ENCODE assay signal across 9 cellular contexts in the genomic region with DNA sequence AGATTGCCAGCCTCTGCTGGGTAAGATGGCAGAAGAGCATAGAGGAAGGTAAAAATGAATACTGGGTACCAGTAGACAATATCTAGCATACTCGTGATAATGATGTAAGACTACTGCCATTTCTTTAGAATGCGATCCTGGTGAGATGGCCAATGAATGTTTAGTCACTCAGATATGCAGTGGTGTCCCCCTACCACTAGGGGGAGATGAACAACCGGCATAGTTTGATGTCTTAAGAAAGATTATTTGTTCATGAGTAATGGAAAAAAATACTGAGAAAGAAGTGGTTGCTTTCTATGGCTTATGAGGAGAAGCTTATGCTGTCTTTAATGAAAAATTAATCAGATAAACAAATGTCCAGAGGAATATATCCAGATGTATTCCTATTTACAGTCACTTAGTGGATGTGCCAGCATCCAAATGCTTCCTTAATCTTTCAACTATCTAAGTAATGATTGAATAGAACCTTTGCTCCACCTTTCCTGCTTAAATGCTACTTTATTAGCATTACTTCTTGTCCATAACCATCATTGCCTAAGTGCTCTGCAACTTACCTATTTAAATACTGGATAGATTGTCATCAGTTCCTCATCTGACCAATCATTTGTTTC.
DNase-seq lines count a peak whose midpoint lies in the region; ATAC-seq and TF ChIP-seq lines count a peak whose summit lies in the region.
"Had no signal": no experiment of that assay in that cellular context is flagged by ENCODE, and none has a peak within 500 bp of the region (broad histone marks: within the 10 kb centered on the region; RNA-seq: fewer than 3 reads in every experiment).

No MANE protein-coding gene starts in this region.

- POLR2A ChIA-PET in PC-3 (lab: Charles Lee; ENCODE audit: unreplicated experiment): no interaction called here

- no peaks in the 10 kb centered on the region for H4K20me1 ChIP-seq in PC-3 (ENCODE audit: low read length)
- H4K20me1 ChIP-seq: BLaER1 had no signal

- no peaks in the 10 kb centered on the region for H3F3A ChIP-seq in PC-3 (ENCODE audit: low read length, unreplicated experiment)

- no peaks in the 10 kb centered on the region for H3K9me2 ChIP-seq in PC-3 (replicated peaks; ENCODE audit: low read length)

- no peak overlapping the region for H3K27ac ChIP-seq in PC-3 (ENCODE audit: low read length)
- H3K27ac ChIP-seq: BLaER1 had no signal

- no peaks in the 10 kb centered on the region for H3K36me3 ChIP-seq in PC-3 (ENCODE audit: low read depth, low read length)
- H3K36me3 ChIP-seq: BLaER1 had no signal

- H2AFZ ChIP-seq in PC-3 (ENCODE audit: low read length): no peak overlapping the region

- H3K4me1 ChIP-seq in PC-3 (ENCODE audit: insufficient read depth, low read length): no peaks in the 10 kb centered on the region
- H3K4me1 ChIP-seq: BLaER1 had no signal

- ATAC-seq in GM21723 (IDR thresholded peaks at IDR 0.05; ENCODE audit: unreplicated experiment) (peak; percentile 91), PC-3 (peak; percentile 78)

- H3K9ac ChIP-seq in PC-3 (ENCODE audit: low read length): no peak overlapping the region
- H3K9ac ChIP-seq: BLaER1 had no signal

- no peak for TF ChIP-seq EP300 in Ishikawa (IDR thresholded peaks at IDR 0.05; ENCODE audit: borderline replicate concordance)

- no peaks in the 10 kb centered on the region for H3K79me2 ChIP-seq in PC-3 (ENCODE audit: low read length)

- H3K9me3 ChIP-seq in PC-3 (ENCODE audit: low read length): no peaks in the 10 kb centered on the region
- H3K9me3 ChIP-seq: BLaER1 had no signal

- no TSS peak for BruUV-seq in PC-3 (replicated peaks; lab: Mats Ljungman, UMichigan)

- H3K4me3 ChIP-seq in PC-3 (ENCODE audit: low read length) (no peak overlapping the region), astrocyte of the cerebellum (ENCODE audit: low read depth, low read length) (no peak overlapping the region)
- H3K4me3 ChIP-seq: BLaER1 had no signal

- peak; percentile 78 for TF ChIP-seq RAD21 in Ishikawa (IDR thresholded peaks at IDR 0.05; ENCODE audit: low read depth)

- DNase-seq in NCI-H2196 (lab: John Stamatoyannopoulos, UW; ENCODE audit: unreplicated experiment) (peak; percentile 20), NCI-H2196 treated with DMSO at 0.1 percent for 48 hours (lab: John Stamatoyannopoulos, UW; ENCODE audit: unreplicated experiment) (no peak), PC-3 (peak; percentile 78), astrocyte of the cerebellum (ENCODE audit: low read depth) (peak; percentile 69), iPS DF 19.7 (ENCODE audit: low read depth, low spot score) (peak; percentile 15)
- peak; percentile 10 to 31 (median 15) for DNase-seq in stimulated activated CD4-positive, alpha-beta T cell treated with anti-CD3 and anti-CD28 coated beads, Interleukin-12 subunit alpha, Interleukin-12 subunit beta, amount 100 ng/mL, for 48 hours (ENCODE audit: low read depth in 2 of 3, low spot score in 1 of 3)

- in situ Hi-C loops in astrocyte of the cerebellum (cut with HindIII; ENCODE audit: low sequenced_read_pairs): loop anchor here (10.0 kb wide), 1 partner anchor 804 kb away; no protein-coding TSS in a partner anchor

- intact Hi-C loops in PC-3 (cut with micrococcal nuclease): loop anchor here (1.0 to 10.0 kb wide), 3 partner anchors 574 to 812 kb away; no protein-coding TSS in a partner anchor

- no peak overlapping the region for H3K4me2 ChIP-seq in PC-3 (ENCODE audit: low read length)
- H3K4me2 ChIP-seq: BLaER1 had no signal

- CTCF ChIA-PET in PC-3 (lab: Charles Lee): no interaction called here

- H3K27me3 ChIP-seq in PC-3 (ENCODE audit: low read length): no peaks in the 10 kb centered on the region
- H3K27me3 ChIP-seq: BLaER1 had no signal

- TF ChIP-seq CTCF in PC-3 (conservative IDR thresholded peaks at IDR 0.05; ENCODE audit: low read depth, low read length) (peak; percentile 94), astrocyte of the cerebellum (IDR thresholded peaks at IDR 0.05; ENCODE audit: low read depth, low read length, missing control alignments) (peak; percentile 94)

TF ChIP-seq in Ishikawa, 13 proteins besides CTCF, POLR2A, EP300 and RAD21:
- TF ChIP-seq TCF12 (IDR thresholded peaks at IDR 0.05; ENCODE audit: low read depth) (no peak), ZBTB7A (IDR thresholded peaks at IDR 0.05; ENCODE audit: low read depth) (no peak), FOXM1 (IDR thresholded peaks at IDR 0.05; ENCODE audit: borderline replicate concordance, low read depth) (no peak), TEAD4 (IDR thresholded peaks at IDR 0.05) (no peak; the same call in 1 of the 2 replicates), NFIC (IDR thresholded peaks at IDR 0.05) (no peak), YY1 (IDR thresholded peaks at IDR 0.05; ENCODE audit: low read depth) (no peak), CEBPB (IDR thresholded peaks at IDR 0.05) (no peak), EGR1 (IDR thresholded peaks at IDR 0.05) (no peak), CREB1 (IDR thresholded peaks at IDR 0.05; ENCODE audit: low read depth) (no peak), TAF1 (IDR thresholded peaks at IDR 0.05; ENCODE audit: low read depth) (no peak)
- TF ChIP-seq, protein P1, sequence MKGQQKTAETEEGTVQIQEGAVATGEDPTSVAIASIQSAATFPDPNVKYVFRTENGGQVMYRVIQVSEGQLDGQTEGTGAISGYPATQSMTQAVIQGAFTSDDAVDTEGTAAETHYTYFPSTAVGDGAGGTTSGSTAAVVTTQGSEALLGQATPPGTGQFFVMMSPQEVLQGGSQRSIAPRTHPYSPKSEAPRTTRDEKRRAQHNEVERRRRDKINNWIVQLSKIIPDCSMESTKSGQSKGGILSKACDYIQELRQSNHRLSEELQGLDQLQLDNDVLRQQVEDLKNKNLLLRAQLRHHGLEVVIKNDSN (IDR thresholded peaks at IDR 0.05): no peak
- TF ChIP-seq, protein P2, sequence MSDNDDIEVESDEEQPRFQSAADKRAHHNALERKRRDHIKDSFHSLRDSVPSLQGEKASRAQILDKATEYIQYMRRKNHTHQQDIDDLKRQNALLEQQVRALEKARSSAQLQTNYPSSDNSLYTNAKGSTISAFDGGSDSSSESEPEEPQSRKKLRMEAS (IDR thresholded peaks at IDR 0.05): no peak
- TF ChIP-seq, protein P3, sequence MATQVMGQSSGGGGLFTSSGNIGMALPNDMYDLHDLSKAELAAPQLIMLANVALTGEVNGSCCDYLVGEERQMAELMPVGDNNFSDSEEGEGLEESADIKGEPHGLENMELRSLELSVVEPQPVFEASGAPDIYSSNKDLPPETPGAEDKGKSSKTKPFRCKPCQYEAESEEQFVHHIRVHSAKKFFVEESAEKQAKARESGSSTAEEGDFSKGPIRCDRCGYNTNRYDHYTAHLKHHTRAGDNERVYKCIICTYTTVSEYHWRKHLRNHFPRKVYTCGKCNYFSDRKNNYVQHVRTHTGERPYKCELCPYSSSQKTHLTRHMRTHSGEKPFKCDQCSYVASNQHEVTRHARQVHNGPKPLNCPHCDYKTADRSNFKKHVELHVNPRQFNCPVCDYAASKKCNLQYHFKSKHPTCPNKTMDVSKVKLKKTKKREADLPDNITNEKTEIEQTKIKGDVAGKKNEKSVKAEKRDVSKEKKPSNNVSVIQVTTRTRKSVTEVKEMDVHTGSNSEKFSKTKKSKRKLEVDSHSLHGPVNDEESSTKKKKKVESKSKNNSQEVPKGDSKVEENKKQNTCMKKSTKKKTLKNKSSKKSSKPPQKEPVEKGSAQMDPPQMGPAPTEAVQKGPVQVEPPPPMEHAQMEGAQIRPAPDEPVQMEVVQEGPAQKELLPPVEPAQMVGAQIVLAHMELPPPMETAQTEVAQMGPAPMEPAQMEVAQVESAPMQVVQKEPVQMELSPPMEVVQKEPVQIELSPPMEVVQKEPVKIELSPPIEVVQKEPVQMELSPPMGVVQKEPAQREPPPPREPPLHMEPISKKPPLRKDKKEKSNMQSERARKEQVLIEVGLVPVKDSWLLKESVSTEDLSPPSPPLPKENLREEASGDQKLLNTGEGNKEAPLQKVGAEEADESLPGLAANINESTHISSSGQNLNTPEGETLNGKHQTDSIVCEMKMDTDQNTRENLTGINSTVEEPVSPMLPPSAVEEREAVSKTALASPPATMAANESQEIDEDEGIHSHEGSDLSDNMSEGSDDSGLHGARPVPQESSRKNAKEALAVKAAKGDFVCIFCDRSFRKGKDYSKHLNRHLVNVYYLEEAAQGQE (IDR thresholded peaks at IDR 0.05; ENCODE audit: low read depth): no peak
